ENCODE assay signal across 1 cellular context in the genomic region with DNA sequence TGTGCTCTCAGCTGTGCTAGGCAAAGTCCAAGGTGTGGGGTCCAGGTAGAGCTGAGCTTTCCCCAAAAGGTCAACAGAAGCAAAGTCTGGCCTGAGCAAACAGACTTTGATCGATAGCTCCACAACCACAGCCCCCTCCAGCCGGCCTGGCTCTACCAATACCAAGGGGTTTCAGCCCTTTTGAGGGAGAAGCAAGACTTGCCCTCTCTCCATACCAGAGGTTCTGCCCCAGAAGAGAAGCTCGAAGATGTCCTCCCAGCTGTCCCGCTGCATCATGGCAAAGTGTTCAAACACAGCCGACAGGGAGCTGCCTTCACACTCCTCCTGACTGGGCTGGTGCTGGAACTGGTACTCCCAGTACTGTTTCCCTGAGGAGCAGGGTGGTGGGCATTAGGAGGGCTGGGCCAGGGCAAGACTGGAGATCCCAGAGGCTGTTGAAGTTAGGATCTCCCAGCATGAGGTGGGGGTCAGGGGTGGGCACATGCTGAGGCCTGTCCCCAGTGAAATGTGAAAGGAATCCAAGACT.
TF ChIP-seq lines count a peak whose summit lies in the region.

No MANE protein-coding gene starts in this region.

TF ChIP-seq in HepG2, 621 proteins besides CTCF, POLR2A, EP300 and RAD21 (continued from another document and continues in another):
- TF ChIP-seq, protein P1, sequence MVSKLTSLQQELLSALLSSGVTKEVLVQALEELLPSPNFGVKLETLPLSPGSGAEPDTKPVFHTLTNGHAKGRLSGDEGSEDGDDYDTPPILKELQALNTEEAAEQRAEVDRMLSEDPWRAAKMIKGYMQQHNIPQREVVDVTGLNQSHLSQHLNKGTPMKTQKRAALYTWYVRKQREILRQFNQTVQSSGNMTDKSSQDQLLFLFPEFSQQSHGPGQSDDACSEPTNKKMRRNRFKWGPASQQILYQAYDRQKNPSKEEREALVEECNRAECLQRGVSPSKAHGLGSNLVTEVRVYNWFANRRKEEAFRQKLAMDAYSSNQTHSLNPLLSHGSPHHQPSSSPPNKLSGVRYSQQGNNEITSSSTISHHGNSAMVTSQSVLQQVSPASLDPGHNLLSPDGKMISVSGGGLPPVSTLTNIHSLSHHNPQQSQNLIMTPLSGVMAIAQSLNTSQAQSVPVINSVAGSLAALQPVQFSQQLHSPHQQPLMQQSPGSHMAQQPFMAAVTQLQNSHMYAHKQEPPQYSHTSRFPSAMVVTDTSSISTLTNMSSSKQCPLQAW (CRISPR knock-in tag; IDR thresholded peaks at IDR 0.05) = peak; percentile 93
- no peak for TF ChIP-seq ZNF761 (CRISPR knock-in tag; conservative IDR thresholded peaks at IDR 0.05)
- peak; percentile 88 for TF ChIP-seq ZNF574 (CRISPR knock-in tag; IDR thresholded peaks at IDR 0.05)
- TF ChIP-seq HMGA1 (CRISPR knock-in tag; conservative IDR thresholded peaks at IDR 0.05) = no peak
- no peak for TF ChIP-seq GMEB1 (CRISPR knock-in tag; IDR thresholded peaks at IDR 0.05; ENCODE audit: borderline replicate concordance)
- no peak for TF ChIP-seq ZNF768 (CRISPR knock-in tag; IDR thresholded peaks at IDR 0.05)
- peak; percentile 78 for TF ChIP-seq KDM1A (CRISPR knock-in tag; IDR thresholded peaks at IDR 0.05)
- TF ChIP-seq KDM5B (CRISPR knock-in tag; IDR thresholded peaks at IDR 0.05; ENCODE audit: borderline replicate concordance) = peak; percentile 75
- TF ChIP-seq MLX (CRISPR knock-in tag; IDR thresholded peaks at IDR 0.05) = peak; percentile 82
- TF ChIP-seq PHF21A (CRISPR knock-in tag; IDR thresholded peaks at IDR 0.05) = peak; percentile 74; the same call in 1 of the 2 replicates
- TF ChIP-seq FIP1L1 (IDR thresholded peaks at IDR 0.05; ENCODE audit: borderline replicate concordance, insufficient read depth, low read depth, low read length) = no peak
- TF ChIP-seq ZEB1 (IDR thresholded peaks at IDR 0.05; ENCODE audit: insufficient replicate concordance, low read depth) = peak; percentile 51
- no peak for TF ChIP-seq ZNF672 (CRISPR knock-in tag; IDR thresholded peaks at IDR 0.05)
- peak; percentile 94 for TF ChIP-seq MTA1 (CRISPR knock-in tag; IDR thresholded peaks at IDR 0.05; ENCODE audit: borderline replicate concordance)
- no peak; the same call in 1 of the 2 replicates for TF ChIP-seq CSRNP2 (CRISPR knock-in tag; conservative IDR thresholded peaks at IDR 0.05; ENCODE audit: low read depth)
- TF ChIP-seq IKZF1 (IDR thresholded peaks at IDR 0.05) = no peak
- TF ChIP-seq ZBTB49 (CRISPR knock-in tag; IDR thresholded peaks at IDR 0.05; ENCODE audit: borderline replicate concordance) = no peak
- no peak for TF ChIP-seq ZNF124 (CRISPR knock-in tag; IDR thresholded peaks at IDR 0.05)
- TF ChIP-seq ZNF609 (CRISPR knock-in tag; IDR thresholded peaks at IDR 0.05; ENCODE audit: borderline replicate concordance) = peak; percentile 95
- TF ChIP-seq ZNF431 (CRISPR knock-in tag; IDR thresholded peaks at IDR 0.05; ENCODE audit: borderline replicate concordance, low read depth) = no peak
- TF ChIP-seq GABPA (IDR thresholded peaks at IDR 0.05; ENCODE audit: low read depth, low read length) = no peak
- TF ChIP-seq GABPA (CRISPR knock-in tag; IDR thresholded peaks at IDR 0.05; ENCODE audit: low read depth) = peak; percentile 75
- TF ChIP-seq, protein P2, sequence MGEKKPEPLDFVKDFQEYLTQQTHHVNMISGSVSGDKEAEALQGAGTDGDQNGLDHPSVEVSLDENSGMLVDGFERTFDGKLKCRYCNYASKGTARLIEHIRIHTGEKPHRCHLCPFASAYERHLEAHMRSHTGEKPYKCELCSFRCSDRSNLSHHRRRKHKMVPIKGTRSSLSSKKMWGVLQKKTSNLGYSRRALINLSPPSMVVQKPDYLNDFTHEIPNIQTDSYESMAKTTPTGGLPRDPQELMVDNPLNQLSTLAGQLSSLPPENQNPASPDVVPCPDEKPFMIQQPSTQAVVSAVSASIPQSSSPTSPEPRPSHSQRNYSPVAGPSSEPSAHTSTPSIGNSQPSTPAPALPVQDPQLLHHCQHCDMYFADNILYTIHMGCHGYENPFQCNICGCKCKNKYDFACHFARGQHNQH (CRISPR knock-in tag; IDR thresholded peaks at IDR 0.05) = peak; percentile 60; the same call in 1 of the 2 replicates
- no peak for TF ChIP-seq PHF8 (CRISPR knock-in tag; IDR thresholded peaks at IDR 0.05)
- no peak for TF ChIP-seq ZNF776 (CRISPR knock-in tag; IDR thresholded peaks at IDR 0.05)
- TF ChIP-seq MAZ (IDR thresholded peaks at IDR 0.05; ENCODE audit: borderline replicate concordance, low read depth, low read length) = peak; percentile 94
- peak; percentile 80 for TF ChIP-seq MAZ (CRISPR knock-in tag; IDR thresholded peaks at IDR 0.05; ENCODE audit: low read depth)
- TF ChIP-seq SMAD3 (CRISPR knock-in tag; IDR thresholded peaks at IDR 0.05) = 0 out of 2 replicates have a peak, but pooled peaks have one; percentile 68
- no peak for TF ChIP-seq ZXDC (CRISPR knock-in tag; IDR thresholded peaks at IDR 0.05)
